ENCODE assay signal across 8 cellular contexts in genomic region chr9:92808726-92809451, GRCh38. TPM values are rescaled to one million over a fixed set of nuclear protein-coding genes. Genes with fewer than 3 reads are reported as not detected.
DNase-seq lines count a peak whose midpoint lies in the region; ATAC-seq and TF ChIP-seq lines count a peak whose summit lies in the region.

No MANE protein-coding gene starts in this region.

- DNase-seq in H9, result peak; percentile 90
- DNase-seq in NCI-H82 (lab: John Stamatoyannopoulos, UW), result peak; percentile 85
- peak; percentile 20 for DNase-seq in activated T-helper 9 cell treated with anti-CD3 and anti-CD28 coated beads, Interleukin-2, amount 50 U/mL, for 16 hours (ENCODE audit: low read depth)
- DNase-seq in fibroblast of the aortic adventitia (ENCODE audit: low read depth), result peak; percentile 70
- peak; percentile 92 for DNase-seq in neural progenitor cell (ENCODE audit: low spot score)
- DNase-seq in upper lobe of right lung, result peak; percentile 85

- H3K4me3 ChIP-seq in BLaER1 treated with 17β-estradiol and CSF1 and Interleukin-3, amounts not matched to agents 10 nM and 100 nM, result peak overlapping the region; percentile 28 to 58 (median 44); a peak in 19 of 20 replicates
- H3K4me3 ChIP-seq in fibroblast of the aortic adventitia (ENCODE audit: low read depth, low read length), result peak overlapping the region; percentile 50
- H3K4me3 ChIP-seq in neural progenitor cell, result peak overlapping the region; percentile 39
- H3K4me3 ChIP-seq in upper lobe of right lung, result peak overlapping the region; percentile 24

- WGBS in H9 (ENCODE audit: extremely low coverage, insufficient read length, low lambda C conversion rate), result no CpG with 5 or more reads among the region's 60 CpGs

- no peak overlapping the region for H3K23ac ChIP-seq in H9 (ENCODE audit: insufficient read length, low read depth, low read length)

- no peak overlapping the region for H3K18ac ChIP-seq in H9 (ENCODE audit: insufficient read length, low read depth, low read length)

- no peak overlapping the region for H2BK120ac ChIP-seq in H9 (ENCODE audit: low read depth, low read length, poor library complexity, severe bottlenecking)

- H4K5ac ChIP-seq in H9 (ENCODE audit: insufficient read length, low read depth, low read length), result no peak overlapping the region

- no peaks in the 10 kb centered on the region for H3K79me1 ChIP-seq in H9 (ENCODE audit: insufficient read depth, low read depth, low read length, poor library complexity, severe bottlenecking)

- H2BK12ac ChIP-seq in H9 (ENCODE audit: insufficient read length, low read depth, low read length), result no peak overlapping the region

- H3K9ac ChIP-seq in BLaER1 treated with 17β-estradiol and CSF1 and Interleukin-3, amounts not matched to agents 10 nM and 100 nM, result no peak overlapping the region
- H3K9ac ChIP-seq in H9 (ENCODE audit: extremely low read depth, insufficient read length, low read length) (no peak overlapping the region), neural progenitor cell (no peak overlapping the region)

- H3K4ac ChIP-seq in H9 (ENCODE audit: low read depth, low read length), result no peak overlapping the region

- H3K27ac Mint-ChIP-seq in H9, result no peak overlapping the region
- H3K27ac Mint-ChIP-seq in neural progenitor cell, result no peak overlapping the region

- no peak overlapping the region for H2BK15ac ChIP-seq in H9 (ENCODE audit: low read depth, low read length)

- H2AFZ ChIP-seq in H9 (ENCODE audit: low read length) (peak overlapping the region; percentile 75), neural progenitor cell (replicated peaks) (peak overlapping the region; percentile 94)

- peak overlapping the region; percentile 80; the same call in 1 of the 2 replicates for H3K14ac ChIP-seq in H9 (ENCODE audit: insufficient read depth, low read length)

- H3K27me3 ChIP-seq in BLaER1 treated with 17β-estradiol and CSF1 and Interleukin-3, amounts not matched to agents 10 nM and 100 nM, result peaks cover 70 to 89% (median 75%) of the 10 kb centered on the region in 11 experiments
- H3K27me3 ChIP-seq in H9 (ENCODE audit: insufficient read depth, low read length), result peaks cover 32% of the 10 kb centered on the region; the same call in 1 of the 2 replicates
- peaks cover 100% of the 10 kb centered on the region for H3K27me3 ChIP-seq in neural progenitor cell
- H3K27me3 ChIP-seq in upper lobe of right lung, result peaks cover 85% of the 10 kb centered on the region

- H3K4me3 Mint-ChIP-seq in H9, result peak overlapping the region; percentile 75 to 87
- peak overlapping the region; percentile 79 for H3K4me3 Mint-ChIP-seq in neural progenitor cell

- peaks cover 12% of the 10 kb centered on the region for H3K23me2 ChIP-seq in H9 (ENCODE audit: insufficient read length, low read depth, low read length, poor library complexity, severe bottlenecking)

- H3K79me2 ChIP-seq in H9 (ENCODE audit: insufficient read depth, low read length) (no peaks in the 10 kb centered on the region), neural progenitor cell (ENCODE audit: low read depth) (no peaks in the 10 kb centered on the region)

- H3K9me3 Mint-ChIP-seq in H9 (no peaks in the 10 kb centered on the region), neural progenitor cell (no peaks in the 10 kb centered on the region)

- ATAC-seq in upper lobe of right lung (peak; percentile 82), HG03354 (IDR thresholded peaks at IDR 0.05; ENCODE audit: poor library complexity, severe bottlenecking, unreplicated experiment) (no peak)

- TF ChIP-seq CTCF in H9 (conservative IDR thresholded peaks at IDR 0.05) (peak; percentile 55; the same call in 1 of the 3 replicates), fibroblast of the aortic adventitia (IDR thresholded peaks at IDR 0.05; ENCODE audit: insufficient read depth, low read length) (peak; percentile 41), neural progenitor cell (IDR thresholded peaks at IDR 0.05) (peak; percentile 48), upper lobe of right lung (IDR thresholded peaks at IDR 0.05) (peak; percentile 30)

- H2AK5ac ChIP-seq in H9 (ENCODE audit: insufficient read length, low read length), result no peak overlapping the region

- no peak overlapping the region for H2BK5ac ChIP-seq in H9 (ENCODE audit: insufficient read length, low read length)

- H3K4me1 Mint-ChIP-seq in H9 (peaks cover 4 to 7% of the 10 kb centered on the region in 2 experiments; a peak in 3 of 4 replicates), neural progenitor cell (peaks cover 4% of the 10 kb centered on the region)

- intact Hi-C loops in upper lobe of right lung (cut with DNase I), result no loop called here

- no peak overlapping the region for H4K91ac ChIP-seq in H9 (ENCODE audit: insufficient read length, low read depth, low read length)

- H3K27me3 Mint-ChIP-seq in H9 (ENCODE audit: low read depth), result peaks cover 80% of the 10 kb centered on the region
- peaks cover 59% of the 10 kb centered on the region for H3K27me3 Mint-ChIP-seq in neural progenitor cell (ENCODE audit: insufficient read depth, low read depth)

- H3F3A ChIP-seq in neural progenitor cell (ENCODE audit: low read depth), result peaks cover 2% of the 10 kb centered on the region

- H3K56ac ChIP-seq in H9 (ENCODE audit: insufficient read length, low read depth, low read length), result no peak overlapping the region

- no peak overlapping the region for H4K8ac ChIP-seq in H9 (replicated peaks; ENCODE audit: insufficient read length, low read depth, low read length)

- peaks cover 0 to 6% (median 0%) of the 10 kb centered on the region in 11 experiments; a peak in 5 of 22 replicates for H3K9me3 ChIP-seq in BLaER1 treated with 17β-estradiol and CSF1 and Interleukin-3, amounts not matched to agents 10 nM and 100 nM (replicated peaks in 1 of 11)
- no peaks in the 10 kb centered on the region for H3K9me3 ChIP-seq in H9 (ENCODE audit: control insufficient read depth, low read depth, low read length)
- H3K9me3 ChIP-seq in neural progenitor cell (ENCODE audit: low read depth), result no peaks in the 10 kb centered on the region
- no peaks in the 10 kb centered on the region for H3K9me3 ChIP-seq in upper lobe of right lung

- no peak overlapping the region for H3T11ph ChIP-seq in H9 (ENCODE audit: low read length)

- H3K36me3 Mint-ChIP-seq in H9 (ENCODE audit: insufficient read depth in 1 of 3, low read depth in 3 of 3), result no peaks in the 10 kb centered on the region
- H3K36me3 Mint-ChIP-seq in neural progenitor cell, result no peaks in the 10 kb centered on the region

- peaks cover 0 to 30% (median 23%) of the 10 kb centered on the region in 11 experiments; a peak in 19 of 22 replicates for H4K20me1 ChIP-seq in BLaER1 treated with 17β-estradiol and CSF1 and Interleukin-3, amounts not matched to agents 10 nM and 100 nM
- H4K20me1 ChIP-seq in H9 (ENCODE audit: control insufficient read depth, insufficient read depth, insufficient read length), result no peaks in the 10 kb centered on the region
- peaks cover 32% of the 10 kb centered on the region for H4K20me1 ChIP-seq in neural progenitor cell (ENCODE audit: low read depth)

- H3K4me1 ChIP-seq in BLaER1 treated with 17β-estradiol and CSF1 and Interleukin-3, amounts not matched to agents 10 nM and 100 nM, result peaks cover 22 to 25% (median 23%) of the 10 kb centered on the region in 10 experiments
- no peaks in the 10 kb centered on the region for H3K4me1 ChIP-seq in H9 (ENCODE audit: insufficient read depth, low read length)
- no peaks in the 10 kb centered on the region for H3K4me1 ChIP-seq in neural progenitor cell
- peaks cover 26% of the 10 kb centered on the region for H3K4me1 ChIP-seq in upper lobe of right lung

- no peak overlapping the region for H3K27ac ChIP-seq in BLaER1 treated with 17β-estradiol and CSF1 and Interleukin-3, amounts not matched to agents 10 nM and 100 nM
- no peak overlapping the region for H3K27ac ChIP-seq in H9 (ENCODE audit: insufficient read length, low read depth, low read length)
- no peak overlapping the region for H3K27ac ChIP-seq in neural progenitor cell
- no peak overlapping the region for H3K27ac ChIP-seq in upper lobe of right lung

- H3K4me2 ChIP-seq in BLaER1 treated with 17β-estradiol and CSF1 and Interleukin-3, amounts not matched to agents 10 nM and 100 nM, result peak overlapping the region; percentile 60 to 89 (median 75)
- H3K4me2 ChIP-seq in H9 (ENCODE audit: insufficient read depth, insufficient read length, low read length), result peak overlapping the region; percentile 85
- peak overlapping the region; percentile 76 for H3K4me2 ChIP-seq in neural progenitor cell

- no peaks in the 10 kb centered on the region for H3K36me3 ChIP-seq in BLaER1 treated with 17β-estradiol and CSF1 and Interleukin-3, amounts not matched to agents 10 nM and 100 nM
- H3K36me3 ChIP-seq in neural progenitor cell (no peaks in the 10 kb centered on the region), upper lobe of right lung (no peaks in the 10 kb centered on the region)

- H2BK20ac ChIP-seq in H9 (ENCODE audit: low read depth, low read length, poor library complexity, severe bottlenecking), result no peak overlapping the region

RNA-seq across cellular contexts. Expression of gene BICD2, which starts 44.3 kb away (rescaled TPM):
- total RNA-seq in H9 (2021) (21.2 and 22.3 TPM in 2 replicates), fibroblast of the aortic adventitia (ENCODE audit: low replicate concordance) (24.4 and 39.7 TPM in 2 replicates), neural progenitor cell (ENCODE audit: low replicate concordance) (15.1 and 22.9 TPM in 2 replicates), upper lobe of right lung (38.6 TPM)

Comparison
In these comparisons a context has a peak if more than half of its experiments do, and no peak if none do; other contexts are left out.
1. DNase-seq: peak in every context shown above with its lines; median percentile 92 in neural progenitor cell; 90 in H9; 85 in NCI-H82; 85 in upper lobe of right lung; 70 in fibroblast of the aortic adventitia; 20 in activated T-helper 9 cell treated with anti-CD3 and anti-CD28 coated beads, Interleukin-2, amount 50 U/mL, for 16 hours.